14 cellular contexts compared by ENCODE assay signal in the genomic region with DNA sequence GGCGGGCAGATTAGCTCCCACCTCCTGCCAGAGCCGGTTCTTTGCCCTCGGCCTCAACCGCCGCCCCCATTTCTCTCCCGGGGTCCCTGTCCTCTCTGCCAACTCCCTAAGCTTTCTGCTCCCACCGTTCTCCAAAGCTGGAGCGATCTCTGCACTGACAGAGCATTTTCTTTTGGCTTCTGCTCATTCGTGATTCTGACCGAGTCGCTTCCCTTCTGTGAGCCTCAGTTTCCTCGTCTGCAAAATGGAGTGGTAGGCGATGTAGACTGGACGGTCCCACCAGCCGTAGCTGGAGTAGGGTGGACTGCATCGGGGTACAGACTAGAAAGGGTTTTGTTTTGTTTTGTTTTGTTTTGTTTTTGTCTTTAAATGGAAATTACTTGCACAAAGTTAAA. TPM values are rescaled to one million over a fixed set of nuclear protein-coding genes. Genes with fewer than 3 reads are reported as not detected.
DNase-seq lines count a peak whose midpoint lies in the region; ATAC-seq and TF ChIP-seq lines count a peak whose summit lies in the region.
"Had no signal": no experiment of that assay in that cellular context is flagged by ENCODE, and none has a peak within 500 bp of the region (broad histone marks: within the 10 kb centered on the region; RNA-seq: fewer than 3 reads in every experiment).

No MANE protein-coding gene starts in this region.

- peaks cover 84% of the 10 kb centered on the region for H3K27me3 Mint-ChIP-seq in T-helper 2 cell treated with Interferon-gamma antibody and Interleukin-4, amounts not matched to agents 5 μg/mL and 100 μg/mL, for 36 hours (ENCODE audit: low read depth)
- H3K27me3 Mint-ChIP-seq in T-cell, result peaks cover 71 to 89% of the 10 kb centered on the region in 2 donors

- H2BK5ac ChIP-seq in trophoblast cell (ENCODE audit: low read depth, low read length, poor library complexity), result no peak overlapping the region

- H3K9ac ChIP-seq in trophoblast cell (ENCODE audit: low read length), result no peak overlapping the region
- H3K9ac ChIP-seq: SK-N-SH had no signal

- H3K4me3 ChIP-seq in esophagus muscularis mucosa, result peak overlapping the region; percentile 40 to 51 (median 44)
- no peak overlapping the region for H3K4me3 ChIP-seq in trophoblast cell (ENCODE audit: low read depth, low read length)
- H3K4me3 ChIP-seq: K562 had no signal

- no peak overlapping the region for H3K18ac ChIP-seq in trophoblast cell (ENCODE audit: low read length)

- H3K79me2 ChIP-seq in trophoblast cell (ENCODE audit: control insufficient read depth, insufficient read depth, low read length, poor library complexity), result no peaks in the 10 kb centered on the region

- H3K23ac ChIP-seq in trophoblast cell (ENCODE audit: low read length), result no peak overlapping the region

- no peak overlapping the region for H3K27ac ChIP-seq in esophagus muscularis mucosa (replicated peaks in 1 of 4)
- H3K27ac ChIP-seq in trophoblast cell (ENCODE audit: low read depth, low read length), result no peak overlapping the region
- H3K27ac ChIP-seq: right atrium auricular region, thyroid gland had no signal

- no peak overlapping the region for H3K27ac Mint-ChIP-seq in T-helper 2 cell treated with Interferon-gamma antibody and Interleukin-4, amounts not matched to agents 5 μg/mL and 100 μg/mL, for 36 hours
- H3K27ac Mint-ChIP-seq in T-cell, result no peak overlapping the region

- TF ChIP-seq CTCF in esophagus muscularis mucosa (IDR thresholded peaks at IDR 0.05), result no peak

- no peak for TF ChIP-seq EP300 in esophagus muscularis mucosa (IDR thresholded peaks at IDR 0.05)

- peaks cover 2% of the 10 kb centered on the region for H3K36me3 Mint-ChIP-seq in T-helper 2 cell treated with Interferon-gamma antibody and Interleukin-4, amounts not matched to agents 5 μg/mL and 100 μg/mL, for 36 hours (ENCODE audit: low read depth)
- no peaks in the 10 kb centered on the region for H3K36me3 Mint-ChIP-seq in T-cell

- ATAC-seq in T-cell (replicated peaks in 1 of 4) (no peak), GM19324 (IDR thresholded peaks at IDR 0.05; ENCODE audit: low FRiP score, unreplicated experiment) (no peak), HG03571 (IDR thresholded peaks at IDR 0.05; ENCODE audit: unreplicated experiment) (no peak)
- ATAC-seq: K562 had no signal

- no peak overlapping the region for H2AFZ ChIP-seq in trophoblast cell (ENCODE audit: insufficient read depth, low read length, poor library complexity)

- POLR2A ChIA-PET in T-cell (lab: Charles Lee), result no interaction called here

- H3K9me3 ChIP-seq in esophagus muscularis mucosa, result no peaks in the 10 kb centered on the region
- H3K9me3 ChIP-seq in trophoblast cell (ENCODE audit: insufficient read depth, low read depth, low read length), result peaks cover 2% of the 10 kb centered on the region
- H3K9me3 ChIP-seq: right atrium auricular region, SK-N-SH, thyroid gland had no signal

- no peaks in the 10 kb centered on the region for H3K36me3 ChIP-seq in esophagus muscularis mucosa
- H3K36me3 ChIP-seq in trophoblast cell (ENCODE audit: control insufficient read depth in 1 of 2, insufficient read depth in 2 of 2, low read length in 2 of 2), result no peaks in the 10 kb centered on the region
- H3K36me3 ChIP-seq: right atrium auricular region, thyroid gland had no signal

- DNase-seq in T-helper 2 cell treated with Interferon-gamma antibody and Interleukin-4, amounts not matched to agents 5 μg/mL and 100 μg/mL, for 36 hours (ENCODE audit: low spot score), result no peak
- DNase-seq in T-helper 2 cell (no peak), T-cell (no peak), esophagus muscularis mucosa (ENCODE audit: extremely low spot score) (no peak), trophoblast cell (no peak)
- no peak for DNase-seq in stimulated activated CD4-positive, alpha-beta T cell treated with anti-CD3 and anti-CD28 coated beads, Interleukin-1b, Interleukin-23, amount 100 ng/mL, for 48 hours
- DNase-seq: amniotic stem cell had no signal

- no peak overlapping the region for H3K4ac ChIP-seq in trophoblast cell (ENCODE audit: low read depth, low read length)

- peak overlapping the region; percentile 52 for H3K4me3 Mint-ChIP-seq in T-helper 2 cell treated with Interferon-gamma antibody and Interleukin-4, amounts not matched to agents 5 μg/mL and 100 μg/mL, for 36 hours
- H3K4me3 Mint-ChIP-seq in T-cell, result peak overlapping the region; percentile 60 to 74 (median 66)

- H3K14ac ChIP-seq in trophoblast cell (ENCODE audit: low read length), result no peak overlapping the region

- peaks cover 18 to 98% (median 60%) of the 10 kb centered on the region in 4 donors for H3K27me3 ChIP-seq in esophagus muscularis mucosa
- peaks cover 67% of the 10 kb centered on the region for H3K27me3 ChIP-seq in trophoblast cell (ENCODE audit: insufficient read depth, low read length)

- no peak for TF ChIP-seq POLR2A in esophagus muscularis mucosa (IDR thresholded peaks at IDR 0.05; ENCODE audit: low read depth)

- CTCF ChIA-PET in T-cell (lab: Charles Lee), result no interaction called here

- H3K4me1 ChIP-seq in esophagus muscularis mucosa, result peaks cover 30 to 31% (median 31%) of the 10 kb centered on the region in 4 donors
- peaks cover 7 to 12% of the 10 kb centered on the region in 2 experiments for H3K4me1 ChIP-seq in trophoblast cell (ENCODE audit: control insufficient read depth in 1 of 2, insufficient read depth in 2 of 2, low read length in 2 of 2)

- H3K9me3 Mint-ChIP-seq in T-helper 2 cell treated with Interferon-gamma antibody and Interleukin-4, amounts not matched to agents 5 μg/mL and 100 μg/mL, for 36 hours, result no peaks in the 10 kb centered on the region
- no peaks in the 10 kb centered on the region for H3K9me3 Mint-ChIP-seq in T-cell

- H4K12ac ChIP-seq in trophoblast cell (ENCODE audit: low read depth, low read length), result no peak overlapping the region

- H3K79me1 ChIP-seq in trophoblast cell (ENCODE audit: low read length), result no peaks in the 10 kb centered on the region

- no peak overlapping the region for H2AK5ac ChIP-seq in trophoblast cell (ENCODE audit: low read length)

- H2BK120ac ChIP-seq in trophoblast cell (ENCODE audit: insufficient read depth, low read length, poor library complexity), result no peak overlapping the region

- intact Hi-C loops in esophagus muscularis mucosa (cut with DNase I), result no loop called here

- H3K4me2 ChIP-seq in trophoblast cell (ENCODE audit: low read length), result peak overlapping the region; percentile 37
- H3K4me2 ChIP-seq: SK-N-SH had no signal

- peaks cover 10% of the 10 kb centered on the region for H3K4me1 Mint-ChIP-seq in T-helper 2 cell treated with Interferon-gamma antibody and Interleukin-4, amounts not matched to agents 5 μg/mL and 100 μg/mL, for 36 hours (ENCODE audit: low read depth)
- peaks cover 16 to 31% (median 19%) of the 10 kb centered on the region in 3 donors for H3K4me1 Mint-ChIP-seq in T-cell

- H4K8ac ChIP-seq in trophoblast cell (ENCODE audit: low read depth, low read length), result no peak overlapping the region

- 9% methylated on average over 16 of the region's 16 CpGs for WGBS in esophagus muscularis mucosa
- WGBS in trophoblast cell (ENCODE audit: extremely low coverage, insufficient coverage, insufficient read length), result no CpG with 5 or more reads among the region's 16 CpGs

- H2BK12ac ChIP-seq in trophoblast cell (ENCODE audit: low read length), result no peak overlapping the region

- no peak overlapping the region for H4K91ac ChIP-seq in trophoblast cell (ENCODE audit: low read depth, low read length)

RNA-seq across cellular contexts. Expression of a gene that starts 2.4 kb away (rescaled TPM):
- total RNA-seq in T-cell, result not detected
- not detected for total RNA-seq in esophagus muscularis mucosa
- polyA plus RNA-seq in trophoblast cell (2013), result not detected in 2 replicates
- total RNA-seq: lower leg skin, right atrium auricular region, thyroid gland had no signal
- polyA plus RNA-seq: K562, SK-N-SH had no signal
